ENCODE assay signal across 16 cellular contexts in genomic region chr17:13751485-13751793, GRCh38.
DNase-seq lines count a peak whose midpoint lies in the region; TF ChIP-seq lines count a peak whose summit lies in the region.
"Had no signal": no experiment of that assay in that cellular context is flagged by ENCODE, and none has a peak within 500 bp of the region (broad histone marks: within the 10 kb centered on the region; RNA-seq: fewer than 3 reads in every experiment).

No MANE protein-coding gene starts in this region.

- H3K4me3 ChIP-seq in HEK293 (ENCODE audit: low read depth, low read length) (no peak overlapping the region), LNCaP clone FGC (ENCODE audit: low read depth, low read length) (no peak overlapping the region), endodermal cell (ENCODE audit: low read length) (no peak overlapping the region), osteoblast (ENCODE audit: insufficient read depth, low read length) (no peak overlapping the region)
- H3K4me3 ChIP-seq: Peyer's patch had no signal

- H3K9ac ChIP-seq in endodermal cell (ENCODE audit: extremely low read depth, low read length, poor library complexity, severe bottlenecking), result no peak overlapping the region

- CTCF ChIA-PET in HEK293 (lab: Yijun Ruan, JAX), result no interaction called here

- peak; percentile 15 for DNase-seq in LNCaP clone FGC (ENCODE audit: low read depth)
- DNase-seq in endodermal cell, result no peak
- DNase-seq in osteoblast (ENCODE audit: insufficient read length, low spot score, missing footprints), result no peak
- DNase-seq in globus pallidus (ENCODE audit: low spot score), result no peak
- no peak for DNase-seq in stimulated activated CD4-positive, alpha-beta T cell treated with anti-CD3 and anti-CD28 coated beads, Interleukin-4, amount 100 ng/mL, for 4 hours
- no peak for DNase-seq in NK-92 (lab: John Stamatoyannopoulos, UW; ENCODE audit: unreplicated experiment)
- DNase-seq in putamen (ENCODE audit: low spot score), result no peak
- DNase-seq: CD8-positive, alpha-beta T cell; KBM-7; NCI-H1436; NCI-H2029; NCI-H510A; NCI-H82; Peyer's patch; T-helper 2 cell had no signal

- no peaks in the 10 kb centered on the region for H3K27me3 Mint-ChIP-seq in endodermal cell (ENCODE audit: insufficient read depth)

- H4K20me1 ChIP-seq in osteoblast (ENCODE audit: insufficient read depth, low read length), result no peaks in the 10 kb centered on the region

- H3K27ac Mint-ChIP-seq in endodermal cell, result peak overlapping the region; percentile 65
- H3K27ac Mint-ChIP-seq: CD8-positive, alpha-beta T cell had no signal

- TF ChIP-seq CTCF in HEK293 (tag by site-specific recombination; IDR thresholded peaks at IDR 0.05) (no peak), LNCaP clone FGC (IDR thresholded peaks at IDR 0.05; ENCODE audit: control insufficient read depth, extremely low read depth, insufficient read depth) (no peak), endodermal cell (conservative IDR thresholded peaks at IDR 0.05) (no peak), osteoblast (IDR thresholded peaks at IDR 0.05; ENCODE audit: extremely low read depth, low read depth, low read length) (no peak)

- H3K4me1 ChIP-seq in HEK293 (ENCODE audit: control insufficient read depth, insufficient read depth, low read length) (peaks cover 8% of the 10 kb centered on the region), endodermal cell (ENCODE audit: control insufficient read depth, insufficient read depth, low read length) (peaks cover 22% of the 10 kb centered on the region), osteoblast (ENCODE audit: insufficient read depth, low read length) (peaks cover 7% of the 10 kb centered on the region)
- H3K4me1 ChIP-seq: Peyer's patch had no signal

- H3K4me3 Mint-ChIP-seq in endodermal cell, result no peak overlapping the region
- H3K4me3 Mint-ChIP-seq: CD8-positive, alpha-beta T cell had no signal

- H3K27me3 ChIP-seq in endodermal cell (ENCODE audit: control insufficient read depth, insufficient read depth, low read length, poor library complexity, severe bottlenecking), result no peaks in the 10 kb centered on the region
- H3K27me3 ChIP-seq in osteoblast (ENCODE audit: insufficient read depth, low read length), result no peaks in the 10 kb centered on the region
- H3K27me3 ChIP-seq: Peyer's patch had no signal

- no peaks in the 10 kb centered on the region for H3K79me2 ChIP-seq in osteoblast (ENCODE audit: insufficient read depth, low read length)

- H3K4me1 Mint-ChIP-seq in endodermal cell, result peaks cover 55% of the 10 kb centered on the region

- no peaks in the 10 kb centered on the region for H3K36me3 ChIP-seq in HEK293 (ENCODE audit: control insufficient read depth in 2 of 2, insufficient read depth in 1 of 2, low read length in 2 of 2)
- H3K36me3 ChIP-seq in endodermal cell (ENCODE audit: control insufficient read depth, insufficient read depth, low read length), result no peaks in the 10 kb centered on the region
- H3K36me3 ChIP-seq in osteoblast (ENCODE audit: insufficient read depth, low read length), result no peaks in the 10 kb centered on the region
- H3K36me3 ChIP-seq: Peyer's patch had no signal

- peak overlapping the region; percentile 59 for H3K4me2 ChIP-seq in osteoblast (ENCODE audit: insufficient read depth, low read length)

- H3K27ac ChIP-seq in HEK293 (ENCODE audit: extremely low read depth, low read depth, low read length), result no peak overlapping the region
- H3K27ac ChIP-seq in endodermal cell (ENCODE audit: low read depth, low read length), result no peak overlapping the region
- H3K27ac ChIP-seq in osteoblast (ENCODE audit: low read depth, low read length), result no peak overlapping the region
- H3K27ac ChIP-seq: Peyer's patch had no signal

- H3K9me3 Mint-ChIP-seq in endodermal cell, result peaks cover 3% of the 10 kb centered on the region
- H3K9me3 Mint-ChIP-seq: CD8-positive, alpha-beta T cell had no signal

- 73 to 77% methylated on average over 3 to 4 of the region's 4 CpGs for WGBS in endodermal cell (ENCODE audit: insufficient coverage in 1 of 2, insufficient read length in 1 of 2), 2 experiments

- peak overlapping the region; percentile 71 for H2AFZ ChIP-seq in osteoblast (ENCODE audit: low read length)

- no peaks in the 10 kb centered on the region for H3K9me3 ChIP-seq in HEK293 (ENCODE audit: control insufficient read depth, insufficient read depth, low read depth, low read length)
- H3K9me3 ChIP-seq in endodermal cell (ENCODE audit: control insufficient read depth, low read length), result peaks cover 15% of the 10 kb centered on the region
- no peaks in the 10 kb centered on the region for H3K9me3 ChIP-seq in osteoblast (ENCODE audit: low read depth, low read length)
- H3K9me3 ChIP-seq: Peyer's patch had no signal

- H3K36me3 Mint-ChIP-seq in endodermal cell (ENCODE audit: low read depth), result no peaks in the 10 kb centered on the region
- H3K36me3 Mint-ChIP-seq: CD8-positive, alpha-beta T cell had no signal

- POLR2A ChIA-PET in HEK293 (lab: Yijun Ruan, JAX), result no interaction called here

TF ChIP-seq in HEK293, 187 proteins besides CTCF, POLR2A, EP300 and RAD21:
- TF ChIP-seq ZNF561 (tag by site-specific recombination; IDR thresholded peaks at IDR 0.05; ENCODE audit: borderline replicate concordance) (0 out of 2 replicates have a peak, but pooled peaks have one; percentile 32), KLF16 (tag by site-specific recombination; IDR thresholded peaks at IDR 0.05) (no peak), HIC1 (tag by site-specific recombination; IDR thresholded peaks at IDR 0.05) (0 out of 2 replicates have a peak, but pooled peaks have one; percentile 2)
